Comparison of ENCODE assay signal across 8 cellular contexts in genomic region chr15:101295607-101296225, GRCh38. TPM values are rescaled to one million over a fixed set of nuclear protein-coding genes. Genes with fewer than 3 reads are reported as not detected.
DNase-seq lines count a peak whose midpoint lies in the region; ATAC-seq and TF ChIP-seq lines count a peak whose summit lies in the region.

No MANE protein-coding gene starts in this region.

- H3K27ac ChIP-seq in psoas muscle: peak overlapping the region; percentile 98

- 1 to 3% (median 3%) methylated on average over 22 of the region's 22 CpGs for WGBS in psoas muscle, 3 donors

- peak; percentile 71 for DNase-seq in activated CD4-positive, CD25-positive, alpha-beta regulatory T cell treated with anti-CD3 and anti-CD28 coated beads, Interleukin-2, amount 50 U/mL, for 72 hours
- DNase-seq in activated CD4-positive, CD25-positive, alpha-beta regulatory T cell (lab: John Stamatoyannopoulos, UW): no peak
- DNase-seq in foreskin melanocyte: peak; percentile 31
- no peak for DNase-seq in psoas muscle
- DNase-seq in NCI-H2081 (lab: John Stamatoyannopoulos, UW): no peak
- no peak for DNase-seq in T-helper 9 cell

- ATAC-seq in psoas muscle (peak in 1 of 4 donors; percentile 36), HG02885 (IDR thresholded peaks at IDR 0.05; ENCODE audit: poor library complexity, unreplicated experiment) (no peak)

- H3K4me1 ChIP-seq in psoas muscle: peaks cover 35% of the 10 kb centered on the region

- H3K4me3 ChIP-seq in WI38 (ENCODE audit: low read depth, low read length): peak overlapping the region; percentile 98
- peak overlapping the region; percentile 99 for H3K4me3 ChIP-seq in psoas muscle

- H3K36me3 ChIP-seq in psoas muscle (ENCODE audit: insufficient read depth in 1 of 2, low read depth in 1 of 2): peaks cover 0 to 15% of the 10 kb centered on the region in 2 donors

- no peaks in the 10 kb centered on the region for H3K9me3 ChIP-seq in psoas muscle

- intact Hi-C loops in psoas muscle (cut with DNase I): loop anchor here (2.0 to 5.0 kb wide), 3 partner anchors 202 to 357 kb away; partner anchors contain the start of gene TM2D3 (in 1 of the 2)

- H3K27me3 ChIP-seq in psoas muscle (ENCODE audit: insufficient read depth in 3 of 3, low read length in 2 of 3): no peaks in the 10 kb centered on the region

- TF ChIP-seq CTCF in WI38 (IDR thresholded peaks at IDR 0.05; ENCODE audit: low read depth, low read length) (no peak), psoas muscle (IDR thresholded peaks at IDR 0.05) (no peak)

RNA-seq across cellular contexts. Expression of gene SNRPA1, which starts 0.7 kb away (rescaled TPM):
- total RNA-seq in psoas muscle: 10 to 100 TPM; 14.8 to 42.3 (median 28.0) TPM
- 100 to 1,000 TPM in 1 of 3 donors, 10 to 100 TPM in 2; 34.9 to 126 (median 73.6) TPM for polyA plus RNA-seq in psoas muscle

RNA-seq across cellular contexts. Expression of gene SELENOS, which starts 18.4 kb away (rescaled TPM):
- 10 to 100 TPM; 25.7 to 98.9 (median 50.4) TPM for total RNA-seq in psoas muscle
- 100 to 1,000 TPM; 137 to 201 (median 156) TPM for polyA plus RNA-seq in psoas muscle

RNA-seq across cellular contexts. Expression of gene CHSY1, which starts 43.9 kb away (rescaled TPM):
- 10 to 100 TPM in 2 of 4 donors, 1 to 10 TPM in 2; 6.7 to 11.4 (median 8.5) TPM for total RNA-seq in psoas muscle
- 1 to 10 TPM; 2.9 to 5.0 (median 4.4) TPM for polyA plus RNA-seq in psoas muscle

Comparison
In these comparisons a context has a peak if more than half of its experiments do, and no peak if none do; other contexts are left out.
1. DNase-seq: peak in activated CD4-positive, CD25-positive, alpha-beta regulatory T cell treated with anti-CD3 and anti-CD28 coated beads, Interleukin-2, amount 50 U/mL, for 72 hours (single experiment) and foreskin melanocyte (single experiment); none in activated CD4-positive, CD25-positive, alpha-beta regulatory T cell (0 of 4), psoas muscle (0 of 2), NCI-H2081 (0 of 2) and T-helper 9 cell (single experiment).